8 cellular contexts compared by ENCODE assay signal in the genomic region with DNA sequence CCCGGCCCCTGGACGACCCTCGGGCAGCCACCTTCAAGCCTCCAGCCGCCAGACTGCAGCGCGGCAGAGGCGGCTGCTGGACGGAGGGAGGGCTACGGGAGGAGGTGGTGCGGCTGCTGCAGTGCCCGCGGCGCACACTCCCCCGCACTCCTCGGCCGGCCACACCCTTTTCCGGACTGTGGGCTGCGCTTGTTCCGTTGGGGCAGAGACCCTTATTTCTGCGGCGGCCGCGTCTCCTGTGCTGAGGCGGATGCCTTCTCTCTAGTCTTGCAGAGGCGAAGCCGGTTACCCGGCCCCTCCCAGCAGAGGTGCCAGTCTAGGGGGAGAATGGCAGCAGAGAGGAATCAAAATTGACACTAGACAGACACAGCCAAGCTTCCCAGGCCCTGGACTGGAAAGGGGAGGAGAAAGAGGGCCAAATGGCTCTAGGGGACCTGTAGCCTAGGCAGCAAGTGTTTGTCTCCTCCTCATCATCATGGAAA. TPM values are rescaled to one million over a fixed set of nuclear protein-coding genes. Genes with fewer than 3 reads are reported as not detected.
DNase-seq lines count a peak whose midpoint lies in the region; ATAC-seq and TF ChIP-seq lines count a peak whose summit lies in the region.

No MANE protein-coding gene starts in this region.

- peaks cover 0 to 5% (median 1%) of the 10 kb centered on the region in 7 donors for H3K9me3 Mint-ChIP-seq in CD4-positive, CD25-positive, alpha-beta regulatory T cell
- no peaks in the 10 kb centered on the region for H3K9me3 Mint-ChIP-seq in activated CD8-positive, alpha-beta T cell treated with anti-CD3 and anti-CD28 coated beads, Interleukin-2, amount 10 ng/mL, durations not matched to agents 7 days and 5 days (ENCODE audit: insufficient read depth)
- H3K9me3 Mint-ChIP-seq in effector memory CD8-positive, alpha-beta T cell: no peaks in the 10 kb centered on the region
- H3K9me3 Mint-ChIP-seq in stimulated activated memory B cell treated with anti-CD40 and anti-IgM and Interleukin-4, amounts not matched to agents 10 μg/mL and 1 μg/mL and 100 μg/mL, for 72 hours: no peaks in the 10 kb centered on the region

- CTCF ChIA-PET in activated CD8-positive, alpha-beta T cell treated with anti-CD3 and anti-CD28 coated beads, Interleukin-2, amount 10 ng/mL, durations not matched to agents 7 days and 5 days (lab: Charles Lee): interaction anchor here (1.3 to 9.3 kb wide), 5 partner anchors 9 to 61 kb away, joined by 6 to 148 read pairs (median 11); a partner anchor contains a TSS

- H3K27me3 ChIP-seq in CD4-positive, CD25-positive, alpha-beta regulatory T cell (ENCODE audit: control insufficient read depth, insufficient read depth, low read length): no peaks in the 10 kb centered on the region

- peaks cover 40% of the 10 kb centered on the region for H3K36me3 Mint-ChIP-seq in CD4-positive, CD25-positive, alpha-beta regulatory T cell
- H3K36me3 Mint-ChIP-seq in activated CD8-positive, alpha-beta T cell treated with anti-CD3 and anti-CD28 coated beads, Interleukin-2, amount 10 ng/mL, durations not matched to agents 7 days and 5 days (ENCODE audit: low read depth): peaks cover 57% of the 10 kb centered on the region
- peaks cover 62% of the 10 kb centered on the region for H3K36me3 Mint-ChIP-seq in effector memory CD8-positive, alpha-beta T cell (ENCODE audit: insufficient read depth)
- peaks cover 38% of the 10 kb centered on the region for H3K36me3 Mint-ChIP-seq in stimulated activated memory B cell treated with anti-CD40 and anti-IgM and Interleukin-4, amounts not matched to agents 10 μg/mL and 1 μg/mL and 100 μg/mL, for 72 hours

- peaks cover 40% of the 10 kb centered on the region for H3K36me3 ChIP-seq in CD4-positive, CD25-positive, alpha-beta regulatory T cell (ENCODE audit: control insufficient read depth, insufficient read depth, low read length)
- peaks cover 5% of the 10 kb centered on the region for H3K36me3 ChIP-seq in mucosa of descending colon (ENCODE audit: low read depth)

- H3K27ac Mint-ChIP-seq in CD4-positive, CD25-positive, alpha-beta regulatory T cell: peak overlapping the region; percentile 92 to 98 (median 97)
- H3K27ac Mint-ChIP-seq in activated CD8-positive, alpha-beta T cell treated with anti-CD3 and anti-CD28 coated beads, Interleukin-2, amount 10 ng/mL, durations not matched to agents 7 days and 5 days: peak overlapping the region; percentile 91
- peak overlapping the region; percentile 97 to 98 for H3K27ac Mint-ChIP-seq in effector memory CD8-positive, alpha-beta T cell
- H3K27ac Mint-ChIP-seq in stimulated activated memory B cell treated with anti-CD40 and anti-IgM and Interleukin-4, amounts not matched to agents 10 μg/mL and 1 μg/mL and 100 μg/mL, for 72 hours: peak overlapping the region; percentile 93

- POLR2A ChIA-PET in activated CD8-positive, alpha-beta T cell treated with anti-CD3 and anti-CD28 coated beads, Interleukin-2, amount 10 ng/mL, durations not matched to agents 7 days and 5 days (lab: Charles Lee): interaction anchor here (0.8 to 8.7 kb wide), 12 partner anchors 9 to 204 kb away, joined by 3 to 77 read pairs (median 8); a partner anchor contains a TSS

- peaks cover 10 to 81% (median 52%) of the 10 kb centered on the region in 4 donors for H3K4me1 Mint-ChIP-seq in CD4-positive, CD25-positive, alpha-beta regulatory T cell
- H3K4me1 Mint-ChIP-seq in activated CD8-positive, alpha-beta T cell treated with anti-CD3 and anti-CD28 coated beads, Interleukin-2, amount 10 ng/mL, durations not matched to agents 7 days and 5 days (ENCODE audit: low read depth): peaks cover 74% of the 10 kb centered on the region
- H3K4me1 Mint-ChIP-seq in effector memory CD8-positive, alpha-beta T cell (ENCODE audit: low read depth in 2 of 2): peaks cover 45 to 55% of the 10 kb centered on the region in 2 donors
- peaks cover 68% of the 10 kb centered on the region for H3K4me1 Mint-ChIP-seq in stimulated activated memory B cell treated with anti-CD40 and anti-IgM and Interleukin-4, amounts not matched to agents 10 μg/mL and 1 μg/mL and 100 μg/mL, for 72 hours

- peak overlapping the region; percentile 86 for H3K27ac ChIP-seq in CD4-positive, CD25-positive, alpha-beta regulatory T cell (ENCODE audit: insufficient read depth, low read length, poor library complexity, severe bottlenecking)

- H3K27me3 Mint-ChIP-seq in CD4-positive, CD25-positive, alpha-beta regulatory T cell: no peaks in the 10 kb centered on the region
- H3K27me3 Mint-ChIP-seq in activated CD8-positive, alpha-beta T cell treated with anti-CD3 and anti-CD28 coated beads, Interleukin-2, amount 10 ng/mL, durations not matched to agents 7 days and 5 days (ENCODE audit: low read depth): no peaks in the 10 kb centered on the region
- no peaks in the 10 kb centered on the region for H3K27me3 Mint-ChIP-seq in effector memory CD8-positive, alpha-beta T cell
- no peaks in the 10 kb centered on the region for H3K27me3 Mint-ChIP-seq in stimulated activated memory B cell treated with anti-CD40 and anti-IgM and Interleukin-4, amounts not matched to agents 10 μg/mL and 1 μg/mL and 100 μg/mL, for 72 hours

- peak; percentile 65 to 94 (median 72) for DNase-seq in CD4-positive, CD25-positive, alpha-beta regulatory T cell
- peak; percentile 82 for DNase-seq in NCI-H748 (lab: John Stamatoyannopoulos, UW; ENCODE audit: unreplicated experiment)
- peak; percentile 91 for DNase-seq in activated CD8-positive, alpha-beta T cell treated with anti-CD3 and anti-CD28 coated beads, Interleukin-2, amount 10 ng/mL, durations not matched to agents 7 days and 5 days
- DNase-seq in effector memory CD8-positive, alpha-beta T cell: peak; percentile 71 to 77 (median 77)
- peak; percentile 73 to 92 (median 82) for DNase-seq in mucosa of descending colon

- peak; percentile 25 to 36 for ATAC-seq in CD4-positive, CD25-positive, alpha-beta regulatory T cell (ENCODE audit: low read depth in 2 of 2)
- ATAC-seq in GM21390 (IDR thresholded peaks at IDR 0.05; ENCODE audit: unreplicated experiment): peak; percentile 31
- ATAC-seq in activated CD8-positive, alpha-beta T cell treated with anti-CD3 and anti-CD28 coated beads, Interleukin-2, amount 10 ng/mL, durations not matched to agents 7 days and 5 days: peak; percentile 50
- ATAC-seq in effector memory CD8-positive, alpha-beta T cell (replicated peaks): peak; percentile 53
- ATAC-seq in mucosa of descending colon: peak; percentile 48
- ATAC-seq in stimulated activated memory B cell treated with anti-CD40 and anti-IgM and Interleukin-4, amounts not matched to agents 10 μg/mL and 1 μg/mL and 100 μg/mL, for 72 hours: peak; percentile 69
- no peak for ATAC-seq in HG03025 (IDR thresholded peaks at IDR 0.05; ENCODE audit: low FRiP score, unreplicated experiment)

- peaks cover 0 to 7% of the 10 kb centered on the region in 2 experiments for H3K9me3 ChIP-seq in CD4-positive, CD25-positive, alpha-beta regulatory T cell (ENCODE audit: control insufficient read depth in 2 of 2, low read length in 2 of 2)
- no peaks in the 10 kb centered on the region for H3K9me3 ChIP-seq in mucosa of descending colon

- peak overlapping the region; percentile 91 for H3K4me3 ChIP-seq in CD4-positive, CD25-positive, alpha-beta regulatory T cell (ENCODE audit: low read depth, low read length)
- H3K4me3 ChIP-seq in mucosa of descending colon: peak overlapping the region; percentile 49

- H3K4me3 Mint-ChIP-seq in CD4-positive, CD25-positive, alpha-beta regulatory T cell: peak overlapping the region; percentile 87 to 100 (median 98)
- peak overlapping the region; percentile 88 for H3K4me3 Mint-ChIP-seq in activated CD8-positive, alpha-beta T cell treated with anti-CD3 and anti-CD28 coated beads, Interleukin-2, amount 10 ng/mL, durations not matched to agents 7 days and 5 days
- H3K4me3 Mint-ChIP-seq in effector memory CD8-positive, alpha-beta T cell: peak overlapping the region; percentile 98 to 99
- H3K4me3 Mint-ChIP-seq in stimulated activated memory B cell treated with anti-CD40 and anti-IgM and Interleukin-4, amounts not matched to agents 10 μg/mL and 1 μg/mL and 100 μg/mL, for 72 hours: peak overlapping the region; percentile 100

- peaks cover 42% of the 10 kb centered on the region for H3K4me1 ChIP-seq in CD4-positive, CD25-positive, alpha-beta regulatory T cell (ENCODE audit: control insufficient read depth, insufficient read depth, low read length, poor library complexity, severe bottlenecking)
- peaks cover 22% of the 10 kb centered on the region for H3K4me1 ChIP-seq in mucosa of descending colon (ENCODE audit: low read depth)

- TF ChIP-seq CTCF in mucosa of descending colon (IDR thresholded peaks at IDR 0.05): no peak

- intact Hi-C loops in mucosa of descending colon (cut with DNase I, micrococcal nuclease): loop anchor here in 1 of 2 donors (10.0 kb wide), 1 partner anchor 56 kb away; a partner anchor contains a TSS

RNA-seq across cellular contexts. Expression of a gene that starts 1.2 kb away (rescaled TPM):
- 190 TPM for total RNA-seq in CD4-positive, CD25-positive, alpha-beta regulatory T cell
- 100 to 1,000 TPM; 249 to 395 (median 333) TPM for polyA plus RNA-seq in CD4-positive, CD25-positive, alpha-beta regulatory T cell
- total RNA-seq in activated CD8-positive, alpha-beta T cell treated with anti-CD3 and anti-CD28 coated beads, Interleukin-2, amount 10 ng/mL, durations not matched to agents 7 days and 5 days: 100 to 1,000 TPM; 317 to 333 TPM
- total RNA-seq in mucosa of descending colon: 10 to 100 TPM; 44.9 to 75.7 (median 52.0) TPM

RNA-seq across cellular contexts. Expression of a gene that starts 11.2 kb away (rescaled TPM):
- total RNA-seq in CD4-positive, CD25-positive, alpha-beta regulatory T cell: 11.0 TPM
- polyA plus RNA-seq in CD4-positive, CD25-positive, alpha-beta regulatory T cell: 1 to 10 TPM; 1.7 to 3.7 (median 2.9) TPM
- total RNA-seq in activated CD8-positive, alpha-beta T cell treated with anti-CD3 and anti-CD28 coated beads, Interleukin-2, amount 10 ng/mL, durations not matched to agents 7 days and 5 days: 10 to 100 TPM in 1 of 2 experiments, 1 to 10 TPM in 1; 9.1 to 10.6 TPM
- total RNA-seq in mucosa of descending colon: 10 to 100 TPM in 1 of 3 donors, 1 to 10 TPM in 2; 5.0 to 11.8 (median 5.4) TPM

RNA-seq across cellular contexts. Expression of a gene that starts 12.8 kb away (rescaled TPM):
- 4,134 TPM for total RNA-seq in CD4-positive, CD25-positive, alpha-beta regulatory T cell
- 1,000 to 10,000 TPM; 7,544 to 9,760 (median 8,849) TPM for polyA plus RNA-seq in CD4-positive, CD25-positive, alpha-beta regulatory T cell
- 1,000 to 10,000 TPM; 3,845 to 4,046 TPM for total RNA-seq in activated CD8-positive, alpha-beta T cell treated with anti-CD3 and anti-CD28 coated beads, Interleukin-2, amount 10 ng/mL, durations not matched to agents 7 days and 5 days
- total RNA-seq in mucosa of descending colon: 1,000 to 10,000 TPM; 2,763 to 3,198 (median 3,152) TPM

RNA-seq across cellular contexts. Expression of a gene that starts 23.1 kb away (rescaled TPM):
- 8.8 TPM for total RNA-seq in CD4-positive, CD25-positive, alpha-beta regulatory T cell
- polyA plus RNA-seq in CD4-positive, CD25-positive, alpha-beta regulatory T cell: 10 to 100 TPM in 3 of 4 donors, 1 to 10 TPM in 1; 9.9 to 18.4 (median 11.3) TPM
- total RNA-seq in activated CD8-positive, alpha-beta T cell treated with anti-CD3 and anti-CD28 coated beads, Interleukin-2, amount 10 ng/mL, durations not matched to agents 7 days and 5 days: 10 to 100 TPM; 60.0 to 60.7 TPM
- 10 to 100 TPM; 13.0 to 39.8 (median 22.7) TPM for total RNA-seq in mucosa of descending colon

RNA-seq across cellular contexts. Expression of a gene that starts 24.9 kb away (rescaled TPM):
- 63.8 TPM for total RNA-seq in CD4-positive, CD25-positive, alpha-beta regulatory T cell
- polyA plus RNA-seq in CD4-positive, CD25-positive, alpha-beta regulatory T cell: 100 to 1,000 TPM; 193 to 203 (median 196) TPM
- total RNA-seq in activated CD8-positive, alpha-beta T cell treated with anti-CD3 and anti-CD28 coated beads, Interleukin-2, amount 10 ng/mL, durations not matched to agents 7 days and 5 days: 100 to 1,000 TPM; 316 to 323 TPM
- 10 to 100 TPM; 61.7 to 94.9 (median 90.3) TPM for total RNA-seq in mucosa of descending colon
